ENCODE assay signal across 19 cellular contexts in the genomic region with DNA sequence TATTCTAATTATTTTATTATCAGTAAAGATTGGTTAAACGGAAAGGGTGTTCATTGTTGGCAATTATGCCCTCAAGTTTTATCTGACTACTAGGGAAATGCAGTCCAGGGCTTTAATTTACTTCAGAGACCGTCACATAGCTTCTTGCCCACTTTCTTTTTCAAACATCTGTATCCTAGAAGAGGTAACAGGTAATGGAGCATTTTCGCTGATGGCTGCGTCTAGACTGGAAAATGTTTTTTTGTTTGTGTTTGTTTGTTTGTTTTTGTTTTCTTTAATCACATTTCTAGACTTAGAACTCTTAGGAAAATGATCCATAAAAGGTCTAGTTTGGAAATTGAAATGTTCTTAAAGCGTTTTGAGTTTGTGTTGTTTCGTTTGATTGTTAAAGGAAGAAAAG.
"Had no signal": no experiment of that assay in that cellular context is flagged by ENCODE, and none has a peak within 500 bp of the region (broad histone marks: within the 10 kb centered on the region; RNA-seq: fewer than 3 reads in every experiment).

No MANE protein-coding gene starts in this region.

- H3K27ac ChIP-seq: adrenal gland, body of pancreas, esophagus muscularis mucosa, foreskin keratinocyte, heart left ventricle, stomach, suprapubic skin, tibial artery, upper lobe of right lung, WERI-Rb-1 had no signal

- H3K36me3 ChIP-seq: adrenal gland, esophagus muscularis mucosa, heart left ventricle, stomach, suprapubic skin, tibial artery, upper lobe of right lung, WERI-Rb-1 had no signal

- H3K4me3 ChIP-seq: adrenal gland, body of pancreas, esophagus muscularis mucosa, heart left ventricle, stomach, suprapubic skin, tibial artery, upper lobe of right lung had no signal

- DNase-seq: activated CD8-positive, alpha-beta memory T cell treated with anti-CD3 and anti-CD28 coated beads, Interleukin-2, amount 50 U/mL, for 4 hours; activated effector memory CD4-positive, alpha-beta T cell treated with anti-CD3 and anti-CD28 coated beads, Interleukin-2, amount 50 U/mL, for 16 hours; activated naive CD8-positive, alpha-beta T cell treated with anti-CD3 and anti-CD28 coated beads for 36 hours; activated T-cell treated with anti-CD3 and anti-CD28 coated beads, Interleukin-2, amount 50 U/mL, for 1 hour; aorta; heart left ventricle; right cardiac atrium; stimulated activated naive B cell treated with anti-CD40 and anti-IgM and Interleukin-4, amounts not matched to agents 10 μg/mL and 1 μg/mL and 100 μg/mL, for 72 hours; stomach; tibial artery; upper lobe of right lung; WERI-Rb-1 had no signal

- FAIRE-seq: colon had no signal

- H3K9me3 ChIP-seq: adrenal gland, body of pancreas, esophagus muscularis mucosa, heart left ventricle, stomach, suprapubic skin, tibial artery, upper lobe of right lung had no signal

- ATAC-seq: activated CD4-positive, CD25-positive, alpha-beta regulatory T cell treated with anti-CD3 and anti-CD28 coated beads, Interleukin-2, amount 50 U/mL, for 24 hours; body of pancreas; foreskin keratinocyte; heart left ventricle; right cardiac atrium had no signal

- H3K4me1 ChIP-seq: adrenal gland, body of pancreas, foreskin keratinocyte, upper lobe of right lung had no signal
